Comparison of ENCODE assay signal across 1 cellular context in the genomic region with DNA sequence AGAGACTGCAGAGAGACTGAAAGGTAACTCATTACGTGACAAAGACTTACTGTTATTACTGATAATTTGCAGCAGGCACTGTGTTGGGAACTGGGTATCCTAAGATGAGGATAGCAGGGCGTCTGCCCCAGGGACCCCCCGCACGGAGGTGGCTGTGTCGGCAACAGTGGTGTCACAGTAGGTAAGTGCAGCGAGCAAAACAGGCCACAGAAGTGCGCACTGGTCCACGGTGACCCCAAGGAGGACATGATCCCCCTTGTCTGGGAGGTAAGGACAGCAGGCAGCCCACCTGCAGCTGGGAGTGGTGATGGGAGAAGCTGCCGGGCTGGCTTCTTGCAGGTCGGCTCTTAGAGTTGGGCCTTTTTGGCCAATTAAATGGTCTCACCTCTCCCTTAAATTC.
TF ChIP-seq lines count a peak whose summit lies in the region.

No MANE protein-coding gene starts in this region.

TF ChIP-seq in H1, 55 proteins besides CTCF, POLR2A, EP300 and RAD21 (continued from another document):
- TF ChIP-seq, protein P1, sequence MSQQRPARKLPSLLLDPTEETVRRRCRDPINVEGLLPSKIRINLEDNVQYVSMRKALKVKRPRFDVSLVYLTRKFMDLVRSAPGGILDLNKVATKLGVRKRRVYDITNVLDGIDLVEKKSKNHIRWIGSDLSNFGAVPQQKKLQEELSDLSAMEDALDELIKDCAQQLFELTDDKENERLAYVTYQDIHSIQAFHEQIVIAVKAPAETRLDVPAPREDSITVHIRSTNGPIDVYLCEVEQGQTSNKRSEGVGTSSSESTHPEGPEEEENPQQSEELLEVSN (IDR thresholded peaks at IDR 0.05) = no peak
- no peak for TF ChIP-seq CREB1 (IDR thresholded peaks at IDR 0.05)
- TF ChIP-seq HDAC2 (IDR thresholded peaks at IDR 0.05; ENCODE audit: borderline replicate concordance in 1 of 2, low read depth in 2 of 2, low read length in 2 of 2) = no peak
- TF ChIP-seq TCF12 (IDR thresholded peaks at IDR 0.05; ENCODE audit: low read depth, low read length) = no peak
- TF ChIP-seq CEBPB (IDR thresholded peaks at IDR 0.05; ENCODE audit: low read depth, low read length) = no peak
- TF ChIP-seq SIRT6 (IDR thresholded peaks at IDR 0.05; ENCODE audit: low read length) = no peak
